ENCODE assay signal across 16 cellular contexts in the genomic region with DNA sequence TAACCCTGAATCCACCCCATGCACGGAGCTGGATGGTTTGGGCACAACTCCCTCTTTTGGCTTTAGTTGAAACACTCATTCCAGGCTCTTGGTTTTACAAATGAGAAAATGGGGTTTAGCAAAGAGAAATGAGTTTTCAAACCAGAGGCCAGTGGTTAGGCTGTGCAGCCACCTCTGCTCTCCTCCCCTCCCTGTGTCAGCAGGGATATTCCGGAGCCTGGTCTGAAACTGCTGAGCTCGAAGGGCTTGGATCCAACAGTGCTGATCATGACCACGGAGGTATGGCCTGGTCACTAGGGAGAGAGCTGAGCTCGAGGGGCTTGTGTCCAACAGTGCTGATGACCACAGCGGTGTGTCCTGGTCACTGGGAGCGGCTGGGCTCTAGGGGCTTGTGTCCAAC. TPM values are rescaled to one million over a fixed set of nuclear protein-coding genes. Genes with fewer than 3 reads are reported as not detected.
DNase-seq lines count a peak whose midpoint lies in the region; ATAC-seq and TF ChIP-seq lines count a peak whose summit lies in the region.
"Had no signal": no experiment of that assay in that cellular context is flagged by ENCODE, and none has a peak within 500 bp of the region (broad histone marks: within the 10 kb centered on the region; RNA-seq: fewer than 3 reads in every experiment).

No MANE protein-coding gene starts in this region.

- no peak overlapping the region for H3K4me3 Mint-ChIP-seq in endodermal cell
- H3K4me3 Mint-ChIP-seq in T-cell = no peak overlapping the region
- H3K4me3 Mint-ChIP-seq: GM23338, H9 had no signal

- H3K27ac Mint-ChIP-seq in endodermal cell (no peak overlapping the region), T-cell (no peak overlapping the region)
- H3K27ac Mint-ChIP-seq: CD4-positive, alpha-beta memory T cell; GM23338 had no signal

- H3K27me3 ChIP-seq in endodermal cell (ENCODE audit: control insufficient read depth, insufficient read depth, low read length, poor library complexity, severe bottlenecking) (no peaks in the 10 kb centered on the region), esophagus squamous epithelium (peaks cover 0 to 17% (median 0%) of the 10 kb centered on the region in 4 donors)

- no peaks in the 10 kb centered on the region for H3K9me3 ChIP-seq in endodermal cell (ENCODE audit: control insufficient read depth, low read length)
- H3K9me3 ChIP-seq in esophagus squamous epithelium = no peaks in the 10 kb centered on the region
- H3K9me3 ChIP-seq: Caco-2 had no signal

- H3K36me3 Mint-ChIP-seq in endodermal cell (ENCODE audit: low read depth) (no peaks in the 10 kb centered on the region), T-cell (no peaks in the 10 kb centered on the region)
- H3K36me3 Mint-ChIP-seq: CD4-positive, alpha-beta memory T cell had no signal

- no peak overlapping the region for H3K4me3 ChIP-seq in endodermal cell (ENCODE audit: low read length)
- no peak overlapping the region for H3K4me3 ChIP-seq in esophagus squamous epithelium
- H3K4me3 ChIP-seq: GM23338 had no signal

- H3K27me3 Mint-ChIP-seq in endodermal cell (ENCODE audit: insufficient read depth) (peaks cover 14% of the 10 kb centered on the region), T-cell (peaks cover 7 to 14% of the 10 kb centered on the region in 2 donors)

- POLR2A ChIA-PET in GM10248 (lab: Yijun Ruan, JAX) = no interaction called here
- POLR2A ChIA-PET in T-cell (lab: Charles Lee) = no interaction called here

- CTCF ChIA-PET in GM10248 (lab: Yijun Ruan, JAX) (interaction anchor here (0.8 to 5.8 kb wide), 14 partner anchors 11 to 253 kb away, joined by 3 to 98 read pairs (median 4); a partner anchor contains a TSS), T-cell (lab: Charles Lee) (interaction anchor here (0.6 to 1.2 kb wide), 4 partner anchors 13 to 254 kb away, joined by 3 to 5 read pairs (median 3); no protein-coding TSS in a partner anchor)

- TF ChIP-seq POLR2A in esophagus squamous epithelium (IDR thresholded peaks at IDR 0.05) = no peak

- no peak overlapping the region for H3K27ac ChIP-seq in endodermal cell (ENCODE audit: low read depth, low read length)
- H3K27ac ChIP-seq in esophagus squamous epithelium = no peak overlapping the region

- peaks cover 17% of the 10 kb centered on the region for H3K4me1 Mint-ChIP-seq in endodermal cell
- peaks cover 9 to 13% (median 12%) of the 10 kb centered on the region in 3 donors for H3K4me1 Mint-ChIP-seq in T-cell

- H3K4me1 ChIP-seq in endodermal cell (ENCODE audit: control insufficient read depth, insufficient read depth, low read length) (peaks cover 6% of the 10 kb centered on the region), esophagus squamous epithelium (peaks cover 7 to 13% (median 9%) of the 10 kb centered on the region in 3 donors)
- H3K4me1 ChIP-seq: Caco-2 had no signal

- no peak for ATAC-seq in GM19452 (IDR thresholded peaks at IDR 0.05; ENCODE audit: unreplicated experiment)
- no peak for ATAC-seq in T-cell (replicated peaks in 1 of 4)
- no peak for ATAC-seq in SK-N-SH treated with all-trans-retinoic acid at 6 μM for 48 hours
- ATAC-seq: GM23338, HCT116 had no signal

- H3K9me3 Mint-ChIP-seq in endodermal cell = no peaks in the 10 kb centered on the region
- H3K9me3 Mint-ChIP-seq in T-cell = no peaks in the 10 kb centered on the region

- DNase-seq in GM10248 (ENCODE audit: extremely low spot score) (peak; percentile 17), GM10266 (ENCODE audit: extremely low spot score) (no peak), RPMI8226 (peak; percentile 47), endodermal cell (peak; percentile 37), T-cell (no peak), esophagus squamous epithelium (lab: John Stamatoyannopoulos, UW) (no peak)
- DNase-seq: C1 segment of cervical spinal cord; Caco-2; CD4-positive, alpha-beta memory T cell; DMS153; DND-41; H9 had no signal

- no peak for TF ChIP-seq CTCF in GM10248 (IDR thresholded peaks at IDR 0.05; ENCODE audit: control extremely low read depth, extremely low read depth, low read depth, missing control alignments)
- peak; percentile 1 for TF ChIP-seq CTCF in GM10266 (IDR thresholded peaks at IDR 0.05; ENCODE audit: control insufficient read depth, insufficient read depth, low read depth, missing control alignments)
- no peak for TF ChIP-seq CTCF in endodermal cell (conservative IDR thresholded peaks at IDR 0.05)
- no peak for TF ChIP-seq CTCF in esophagus squamous epithelium (IDR thresholded peaks at IDR 0.05)

- no peak overlapping the region for H3K9ac ChIP-seq in endodermal cell (ENCODE audit: extremely low read depth, low read length, poor library complexity, severe bottlenecking)

- WGBS in endodermal cell (ENCODE audit: insufficient coverage in 1 of 2, insufficient read length in 1 of 2), 2 experiments = 81% methylated on average over 6 of the region's 7 CpGs; no CpG with 5 or more reads in 1 of the 2 experiments
- WGBS in esophagus squamous epithelium, 2 donors = 51 to 63% methylated on average over 2 of the region's 7 CpGs

- intact Hi-C loops in esophagus squamous epithelium (cut with DNase I) = loop anchor here (5.0 to 10.0 kb wide), 2 partner anchors 93 to 255 kb away; no protein-coding TSS in a partner anchor

- H3K36me3 ChIP-seq in endodermal cell (ENCODE audit: control insufficient read depth, insufficient read depth, low read length) (no peaks in the 10 kb centered on the region), esophagus squamous epithelium (no peaks in the 10 kb centered on the region)

TF ChIP-seq in SK-N-SH treated with all-trans-retinoic acid at 6 μM for 48 hours, 23 proteins besides CTCF, POLR2A, EP300 and RAD21 (continues in another document):
- TF ChIP-seq, protein P1, sequence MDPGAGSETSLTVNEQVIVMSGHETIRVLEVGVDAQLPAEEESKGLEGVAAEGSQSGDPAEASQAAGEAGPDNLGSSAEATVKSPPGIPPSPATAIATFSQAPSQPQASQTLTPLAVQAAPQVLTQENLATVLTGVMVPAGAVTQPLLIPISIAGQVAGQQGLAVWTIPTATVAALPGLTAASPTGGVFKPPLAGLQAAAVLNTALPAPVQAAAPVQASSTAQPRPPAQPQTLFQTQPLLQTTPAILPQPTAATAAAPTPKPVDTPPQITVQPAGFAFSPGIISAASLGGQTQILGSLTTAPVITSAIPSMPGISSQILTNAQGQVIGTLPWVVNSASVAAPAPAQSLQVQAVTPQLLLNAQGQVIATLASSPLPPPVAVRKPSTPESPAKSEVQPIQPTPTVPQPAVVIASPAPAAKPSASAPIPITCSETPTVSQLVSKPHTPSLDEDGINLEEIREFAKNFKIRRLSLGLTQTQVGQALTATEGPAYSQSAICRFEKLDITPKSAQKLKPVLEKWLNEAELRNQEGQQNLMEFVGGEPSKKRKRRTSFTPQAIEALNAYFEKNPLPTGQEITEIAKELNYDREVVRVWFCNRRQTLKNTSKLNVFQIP (CRISPR knock-in tag; IDR thresholded peaks at IDR 0.05; ENCODE audit: borderline replicate concordance, low read depth) = no peak
- no peak for TF ChIP-seq SNAI2 (CRISPR knock-in tag; IDR thresholded peaks at IDR 0.05)
- TF ChIP-seq ZFP30 (CRISPR knock-in tag; IDR thresholded peaks at IDR 0.05) = no peak
- TF ChIP-seq ZFP3 (CRISPR knock-in tag; IDR thresholded peaks at IDR 0.05) = no peak
- no peak for TF ChIP-seq OSR1 (CRISPR knock-in tag; IDR thresholded peaks at IDR 0.05)
- TF ChIP-seq, protein P2, sequence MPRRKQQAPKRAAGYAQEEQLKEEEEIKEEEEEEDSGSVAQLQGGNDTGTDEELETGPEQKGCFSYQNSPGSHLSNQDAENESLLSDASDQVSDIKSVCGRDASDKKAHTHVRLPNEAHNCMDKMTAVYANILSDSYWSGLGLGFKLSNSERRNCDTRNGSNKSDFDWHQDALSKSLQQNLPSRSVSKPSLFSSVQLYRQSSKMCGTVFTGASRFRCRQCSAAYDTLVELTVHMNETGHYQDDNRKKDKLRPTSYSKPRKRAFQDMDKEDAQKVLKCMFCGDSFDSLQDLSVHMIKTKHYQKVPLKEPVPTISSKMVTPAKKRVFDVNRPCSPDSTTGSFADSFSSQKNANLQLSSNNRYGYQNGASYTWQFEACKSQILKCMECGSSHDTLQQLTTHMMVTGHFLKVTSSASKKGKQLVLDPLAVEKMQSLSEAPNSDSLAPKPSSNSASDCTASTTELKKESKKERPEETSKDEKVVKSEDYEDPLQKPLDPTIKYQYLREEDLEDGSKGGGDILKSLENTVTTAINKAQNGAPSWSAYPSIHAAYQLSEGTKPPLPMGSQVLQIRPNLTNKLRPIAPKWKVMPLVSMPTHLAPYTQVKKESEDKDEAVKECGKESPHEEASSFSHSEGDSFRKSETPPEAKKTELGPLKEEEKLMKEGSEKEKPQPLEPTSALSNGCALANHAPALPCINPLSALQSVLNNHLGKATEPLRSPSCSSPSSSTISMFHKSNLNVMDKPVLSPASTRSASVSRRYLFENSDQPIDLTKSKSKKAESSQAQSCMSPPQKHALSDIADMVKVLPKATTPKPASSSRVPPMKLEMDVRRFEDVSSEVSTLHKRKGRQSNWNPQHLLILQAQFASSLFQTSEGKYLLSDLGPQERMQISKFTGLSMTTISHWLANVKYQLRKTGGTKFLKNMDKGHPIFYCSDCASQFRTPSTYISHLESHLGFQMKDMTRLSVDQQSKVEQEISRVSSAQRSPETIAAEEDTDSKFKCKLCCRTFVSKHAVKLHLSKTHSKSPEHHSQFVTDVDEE (CRISPR knock-in tag; IDR thresholded peaks at IDR 0.05) = no peak
- no peak for TF ChIP-seq CSDC2 (CRISPR knock-in tag; IDR thresholded peaks at IDR 0.05)
- no peak for TF ChIP-seq ARNTL (CRISPR knock-in tag; IDR thresholded peaks at IDR 0.05; ENCODE audit: borderline replicate concordance, low read depth)
- no peak for TF ChIP-seq ESRRG (CRISPR knock-in tag; IDR thresholded peaks at IDR 0.05)
- TF ChIP-seq ZC3H10 (CRISPR knock-in tag; IDR thresholded peaks at IDR 0.05) = no peak
- TF ChIP-seq PPARA (CRISPR knock-in tag; IDR thresholded peaks at IDR 0.05; ENCODE audit: borderline replicate concordance) = no peak
- no peak for TF ChIP-seq TCF4 (CRISPR knock-in tag; IDR thresholded peaks at IDR 0.05; ENCODE audit: borderline replicate concordance)

RNA-seq across cellular contexts. Expression of a gene that starts 41.5 kb away (rescaled TPM):
- 10 to 100 TPM; 42.1 to 43.7 TPM for total RNA-seq in endodermal cell
- polyA plus RNA-seq in endodermal cell (2013, experiment 1 of 2) = 27.7 TPM
- polyA plus RNA-seq in endodermal cell (2013, experiment 2 of 2) = 26.5 TPM
- 10 to 100 TPM; 20.6 to 38.6 (median 34.9) TPM for total RNA-seq in T-cell
- total RNA-seq in esophagus squamous epithelium = 10 to 100 TPM in 3 of 4 donors, 1 to 10 TPM in 1; 9.9 to 21.3 (median 13.1) TPM

Comparison
In these comparisons a context has a peak if more than half of its experiments do, and no peak if none do; other contexts are left out.
1. DNase-seq: peak in GM10248 (single experiment), RPMI8226 (single experiment) and endodermal cell (single experiment); none in GM10266 (single experiment), T-cell (0 of 34) and esophagus squamous epithelium (single experiment).